8 cellular contexts compared by ENCODE assay signal in genomic region chr3:153161138-153161713, GRCh38. TPM values are rescaled to one million over a fixed set of nuclear protein-coding genes. Genes with fewer than 3 reads are reported as not detected.
DNase-seq lines count a peak whose midpoint lies in the region; ATAC-seq, FAIRE-seq and TF ChIP-seq lines count a peak whose summit lies in the region.

No MANE protein-coding gene starts in this region.

- peak overlapping the region; percentile 53; the same call in 1 of the 2 replicates for H2BK12ac ChIP-seq in H1 (ENCODE audit: low read depth, low read length)

- peaks cover 14 to 41% (median 29%) of the 10 kb centered on the region in 4 donors for H3K4me1 Mint-ChIP-seq in CD4-positive, CD25-positive, alpha-beta regulatory T cell
- peaks cover 31% of the 10 kb centered on the region for H3K4me1 Mint-ChIP-seq in memory B cell

- peaks cover 5% of the 10 kb centered on the region for H3K27me3 Mint-ChIP-seq in CD4-positive, CD25-positive, alpha-beta regulatory T cell
- no peaks in the 10 kb centered on the region for H3K27me3 Mint-ChIP-seq in memory B cell

- CTCF ChIA-PET in H1 (lab: Charles Lee; ENCODE audit: partially characterized antibody): interaction anchor here (0.6 to 1.5 kb wide), 4 partner anchors 12 to 258 kb away, joined by 3 to 5 read pairs (median 3); no protein-coding TSS in a partner anchor

- H2AFZ ChIP-seq in H1 (ENCODE audit: low read length): peak overlapping the region; percentile 97

- H3K9me3 Mint-ChIP-seq in CD4-positive, CD25-positive, alpha-beta regulatory T cell: peaks cover 0 to 1% (median 0%) of the 10 kb centered on the region in 7 donors
- no peaks in the 10 kb centered on the region for H3K9me3 Mint-ChIP-seq in memory B cell

- TF ChIP-seq EP300 in H1 (IDR thresholded peaks at IDR 0.05; ENCODE audit: borderline replicate concordance in 1 of 2, low read depth in 2 of 2, low read length in 2 of 2): no peak

- peaks cover 5% of the 10 kb centered on the region for H3K36me3 Mint-ChIP-seq in CD4-positive, CD25-positive, alpha-beta regulatory T cell
- H3K36me3 Mint-ChIP-seq in memory B cell: no peaks in the 10 kb centered on the region

- H2BK5ac ChIP-seq in H1 (ENCODE audit: low read depth, low read length): peak overlapping the region; percentile 82; the same call in 1 of the 2 replicates

- peak; percentile 86 to 98 (median 92) for DNase-seq in CD4-positive, CD25-positive, alpha-beta regulatory T cell
- peak; percentile 71 for DNase-seq in NK-92 (lab: John Stamatoyannopoulos, UW; ENCODE audit: unreplicated experiment)
- DNase-seq in activated CD8-positive, alpha-beta memory T cell treated with anti-CD3 and anti-CD28 coated beads for 48 hours (ENCODE audit: low read depth in 2 of 3, low spot score in 2 of 3): peak; percentile 56 to 77 (median 74)
- DNase-seq in H1 (ENCODE audit: low read depth in 1 of 2, low spot score in 2 of 2): peak; percentile 93 to 94
- peak; percentile 66 to 85 for DNase-seq in memory B cell (ENCODE audit: low spot score in 2 of 2)
- peak; percentile 76 for DNase-seq in stimulated activated CD8-positive, alpha-beta memory T cell treated with anti-CD3 and anti-CD28 coated beads, Interleukin-12 subunit alpha, Interleukin-12 subunit beta, amount 100 ng/mL, for 24 hours (ENCODE audit: extremely low read depth)

- no peak overlapping the region for H3K23ac ChIP-seq in H1 (ENCODE audit: insufficient read length)

- H3K27ac ChIP-seq in CD4-positive, CD25-positive, alpha-beta regulatory T cell (ENCODE audit: insufficient read depth, low read length, poor library complexity, severe bottlenecking): peak overlapping the region; percentile 76
- peak overlapping the region; percentile 71 for H3K27ac ChIP-seq in H1 (ENCODE audit: low read depth, low read length)

- peaks cover 18% of the 10 kb centered on the region for H3K23me2 ChIP-seq in H1 (ENCODE audit: low read depth, low read length)

- H3K36me3 ChIP-seq in CD4-positive, CD25-positive, alpha-beta regulatory T cell (ENCODE audit: control insufficient read depth, insufficient read depth, low read length): peaks cover 2% of the 10 kb centered on the region
- H3K36me3 ChIP-seq in H1 (ENCODE audit: control insufficient read depth in 2 of 4, insufficient read depth in 4 of 4, low read length in 3 of 4): no peaks in the 10 kb centered on the region

- no peaks in the 10 kb centered on the region for H3K27me3 ChIP-seq in CD4-positive, CD25-positive, alpha-beta regulatory T cell (ENCODE audit: control insufficient read depth, insufficient read depth, low read length)
- peaks cover 0 to 3% (median 0%) of the 10 kb centered on the region in 4 experiments; a peak in 2 of 7 replicates for H3K27me3 ChIP-seq in H1 (replicated peaks in 1 of 4; ENCODE audit: control insufficient read depth in 3 of 4, extremely low read depth in 1 of 4, insufficient read depth in 3 of 4, low read length in 3 of 4)

- no peak for TF ChIP-seq CTCF in H1 (IDR thresholded peaks at IDR 0.05; ENCODE audit: control extremely low read depth in 1 of 3, insufficient read depth in 1 of 3, low read depth in 1 of 3, low read length in 3 of 3)

- H3K56ac ChIP-seq in H1 (replicated peaks; ENCODE audit: insufficient read length, low read depth, low read length): peak overlapping the region; percentile 63

- H3K4me1 ChIP-seq in CD4-positive, CD25-positive, alpha-beta regulatory T cell (ENCODE audit: control insufficient read depth, insufficient read depth, low read length, poor library complexity, severe bottlenecking): peaks cover 42% of the 10 kb centered on the region
- H3K4me1 ChIP-seq in H1 (replicated peaks in 1 of 4; ENCODE audit: control insufficient read depth in 3 of 4, insufficient read depth in 4 of 4, low read length in 3 of 4): peaks cover 0 to 10% (median under 1%) of the 10 kb centered on the region in 4 experiments; a peak in 5 of 7 replicates

- peaks cover 0 to 38% of the 10 kb centered on the region in 2 experiments; a peak in 3 of 4 replicates for H3K79me2 ChIP-seq in H1 (ENCODE audit: control insufficient read depth in 1 of 2, insufficient read depth in 2 of 2, low read length in 2 of 2)

- H3K14ac ChIP-seq in H1 (ENCODE audit: insufficient read length): no peak overlapping the region

- POLR2A ChIA-PET in H1 (lab: Charles Lee; ENCODE audit: partially characterized antibody): interaction anchor here (0.8 to 1.5 kb wide), 3 partner anchors 11 to 116 kb away, joined by 3 to 6 read pairs (median 3); no protein-coding TSS in a partner anchor

- H3K27ac Mint-ChIP-seq in CD4-positive, CD25-positive, alpha-beta regulatory T cell: peak overlapping the region; percentile 92 to 96 (median 94)
- peak overlapping the region; percentile 92 for H3K27ac Mint-ChIP-seq in memory B cell

- H3K4ac ChIP-seq in H1 (replicated peaks; ENCODE audit: insufficient read length, low read depth, low read length): no peak overlapping the region

- no peak overlapping the region for H4K91ac ChIP-seq in H1 (replicated peaks; ENCODE audit: insufficient read length, low read length)

- H3K4me3 ChIP-seq in CD4-positive, CD25-positive, alpha-beta regulatory T cell (ENCODE audit: low read depth, low read length): peak overlapping the region; percentile 97
- H3K4me3 ChIP-seq in H1 (ENCODE audit: extremely low read depth in 1 of 4, insufficient read depth in 2 of 4, low read depth in 3 of 4, low read length in 4 of 4): peak overlapping the region; percentile 88 to 94 (median 91)

- H3K9ac ChIP-seq in H1 (replicated peaks in 1 of 4; ENCODE audit: extremely low read depth in 1 of 4, low read depth in 3 of 4, low read length in 3 of 4): peak overlapping the region in 3 of 4 experiments; percentile 48 to 71 (median 59); a peak in 6 of 7 replicates

- H3K79me1 ChIP-seq in H1 (ENCODE audit: low read depth, low read length): no peaks in the 10 kb centered on the region; the same call in 1 of the 2 replicates

- peak overlapping the region; percentile 79 to 96 for H3K4me2 ChIP-seq in H1 (ENCODE audit: insufficient read depth in 1 of 2, low read depth in 2 of 2, low read length in 2 of 2)

- TF ChIP-seq POLR2A in H1 (IDR thresholded peaks at IDR 0.05; ENCODE audit: control extremely low read depth in 1 of 2, low read depth in 2 of 2, low read length in 2 of 2): peak; percentile 34 to 63

- peak; percentile 86 for ATAC-seq in CD4-positive, CD25-positive, alpha-beta regulatory T cell (ENCODE audit: low read depth in 2 of 2)
- ATAC-seq in GM19438 (IDR thresholded peaks at IDR 0.05; ENCODE audit: low read depth, unreplicated experiment): peak; percentile 72
- peak; percentile 81 for ATAC-seq in HG03571 (IDR thresholded peaks at IDR 0.05; ENCODE audit: unreplicated experiment)
- ATAC-seq in memory B cell (ENCODE audit: low read depth): peak; percentile 75

- peak; percentile 62 for FAIRE-seq in H1 (lab: Jason Lieb, UNC)

- H4K20me1 ChIP-seq in H1 (replicated peaks in 1 of 2; ENCODE audit: control insufficient read depth in 1 of 2, insufficient read depth in 2 of 2, low read length in 2 of 2): peaks cover 9 to 17% of the 10 kb centered on the region in 2 experiments

- H3K4me3 Mint-ChIP-seq in CD4-positive, CD25-positive, alpha-beta regulatory T cell: peak overlapping the region; percentile 94 to 100 (median 98)
- H3K4me3 Mint-ChIP-seq in memory B cell: peak overlapping the region; percentile 98

- H4K5ac ChIP-seq in H1 (ENCODE audit: insufficient read length, low read depth, low read length): peak overlapping the region; percentile 57

- H4K8ac ChIP-seq in H1 (ENCODE audit: extremely low read depth, insufficient read depth, low read length): peak overlapping the region; percentile 96

- no peak overlapping the region for H2BK15ac ChIP-seq in H1 (ENCODE audit: low read length)

- 2% methylated on average over 27 of the region's 27 CpGs; no CpG with 5 or more reads in 1 of the 2 experiments for WGBS in H1 (ENCODE audit: extremely low coverage in 1 of 2, insufficient coverage in 1 of 2, insufficient read length in 1 of 2, insufficient replicate concordance in 2 of 2, low coverage in 1 of 2, low lambda C conversion rate in 2 of 2, missing lambda C conversion rate in 1 of 2), 2 experiments

- no peak overlapping the region for H2AK5ac ChIP-seq in H1 (ENCODE audit: low read depth, low read length)

- no peaks in the 10 kb centered on the region for H3K9me3 ChIP-seq in CD4-positive, CD25-positive, alpha-beta regulatory T cell (ENCODE audit: control insufficient read depth in 2 of 2, low read length in 2 of 2)
- H3K9me3 ChIP-seq in H1 (ENCODE audit: insufficient read depth in 2 of 2, low read depth in 1 of 2, low read length in 1 of 2): no peaks in the 10 kb centered on the region

- no peak; a peak in 1 of 4 replicates for TF ChIP-seq RAD21 in H1 (IDR thresholded peaks at IDR 0.05 in 1 of 2, conservative IDR thresholded peaks at IDR 0.05 in 1 of 2; ENCODE audit: low read depth in 2 of 2, low read length in 2 of 2)

- H2BK20ac ChIP-seq in H1 (ENCODE audit: low read length): no peak overlapping the region

- H2BK120ac ChIP-seq in H1 (replicated peaks; ENCODE audit: low read depth, low read length): no peak overlapping the region

- H3K18ac ChIP-seq in H1 (ENCODE audit: extremely low read depth, low read length): peak overlapping the region; percentile 72; the same call in 1 of the 2 replicates

TF ChIP-seq in H1, 55 proteins besides CTCF, POLR2A, EP300 and RAD21 (continues in another document):
- TF ChIP-seq TAF1 (IDR thresholded peaks at IDR 0.05; ENCODE audit: low read depth, low read length) (peak; percentile 78), CTBP2 (IDR thresholded peaks at IDR 0.05; ENCODE audit: borderline replicate concordance, insufficient read depth, insufficient read length, low read length) (no peak), E2F6 (IDR thresholded peaks at IDR 0.05) (no peak), KDM1A (IDR thresholded peaks at IDR 0.05; ENCODE audit: borderline replicate concordance, low read length) (no peak), TAF7 (optimal IDR thresholded peaks at IDR 0.05; ENCODE audit: borderline replicate concordance, low read depth, low read length) (no peak)

RNA-seq across cellular contexts. Expression of gene RAP2B, which starts 0.8 kb away (rescaled TPM):
- total RNA-seq in CD4-positive, CD25-positive, alpha-beta regulatory T cell: 19.9 TPM
- 10 to 100 TPM; 17.3 to 19.5 (median 18.2) TPM for polyA plus RNA-seq in CD4-positive, CD25-positive, alpha-beta regulatory T cell
- 20.0 and 20.3 TPM in 2 replicates for total RNA-seq in H1 (2021; fragmentation: NEBNext Ultra II Directional; extraction: Animal tissue kit (Norgen Biotek cat#: 25700))
- polyA plus RNA-seq in H1 (2011; rRNA removed): 7.5 and 9.0 TPM in 2 replicates
- polyA plus RNA-seq in H1 (2011; cell fraction: cytosol; rRNA removed): 8.4 TPM
- 4.5 TPM for polyA plus RNA-seq in H1 (2011; cell fraction: nucleus; rRNA removed)
- polyA plus RNA-seq in H1 (2012, experiment 1 of 2): 10.2 to 10.8 TPM (median 10.6 TPM) in 4 replicates
- polyA plus RNA-seq in H1 (2012, experiment 2 of 2): 6.3 TPM
- 10.9 TPM for polyA plus RNA-seq in H1 (2013, experiment 1 of 2)
- 11.2 TPM for polyA plus RNA-seq in H1 (2013, experiment 2 of 2)
- 10.6 and 11.5 TPM in 2 replicates for polyA minus RNA-seq in H1 (2011; rRNA and poly(A)+ RNA removed)
- polyA minus RNA-seq in H1 (2011; cell fraction: cytosol; rRNA and poly(A)+ RNA removed): 19.2 TPM
- polyA minus RNA-seq in H1 (2011; cell fraction: nucleus; rRNA and poly(A)+ RNA removed): 10.2 TPM

Comparison
In these comparisons a context has a peak if more than half of its experiments do, and no peak if none do; other contexts are left out.
1. Peak in every context shown above with its lines: DNase-seq, ATAC-seq, H3K4me3 ChIP-seq and H3K27ac ChIP-seq.